Comparison of ENCODE assay signal across 8 cellular contexts in the genomic region with DNA sequence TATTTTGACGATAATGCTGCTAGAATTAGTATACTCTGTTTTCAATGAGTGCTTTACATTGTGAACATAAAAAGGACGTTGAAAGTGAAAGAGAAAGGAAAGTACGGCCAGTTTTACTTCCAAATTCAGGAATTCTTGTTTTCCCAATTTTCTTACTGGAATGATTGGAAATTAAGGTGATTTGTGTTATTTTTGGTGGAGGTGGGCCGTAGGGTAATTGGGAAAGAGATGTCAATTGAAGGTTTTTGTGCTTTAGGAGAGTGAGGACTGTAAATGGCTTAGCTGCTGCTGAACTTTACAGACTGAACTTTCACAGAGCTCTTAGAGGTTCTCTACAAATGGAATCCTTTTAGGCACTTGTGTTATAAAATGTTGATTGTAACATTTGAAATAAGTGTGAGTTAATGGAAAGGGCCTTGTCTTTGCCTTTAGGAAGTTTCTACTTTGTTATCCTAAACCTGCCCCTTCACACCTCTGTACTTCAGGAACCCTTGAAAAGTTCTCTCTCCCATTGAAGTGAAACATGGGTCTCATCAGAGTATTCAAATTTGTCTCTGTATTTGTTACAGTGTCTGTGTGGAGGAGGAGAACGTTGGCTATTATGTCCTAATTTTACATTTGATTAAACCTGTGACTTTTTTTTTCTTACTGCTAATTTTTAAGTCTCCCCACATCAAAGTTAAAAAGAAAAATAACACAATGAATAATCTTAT.
A peak's percentile ranks its signal among the peaks of the same experiment; 100 is the strongest.
DNase-seq lines count a peak whose midpoint lies in the region; ATAC-seq and TF ChIP-seq lines count a peak whose summit lies in the region.

No MANE protein-coding gene starts in this region.

- peak overlapping the region; percentile 56 for H3K4me3 ChIP-seq in DOHH2 (ENCODE audit: low read length)
- peak overlapping the region; percentile 55 for H3K4me3 ChIP-seq in OCI-LY1 (ENCODE audit: low read depth, low read length, poor library complexity, severe bottlenecking)
- no peak overlapping the region for H3K4me3 ChIP-seq in endodermal cell (ENCODE audit: low read length)

- peaks cover 16% of the 10 kb centered on the region for H4K20me1 ChIP-seq in DOHH2 (ENCODE audit: control insufficient read depth, insufficient read depth, low read depth, low read length)
- no peaks in the 10 kb centered on the region for H4K20me1 ChIP-seq in OCI-LY1 (ENCODE audit: insufficient read depth, low read length)

- DNase-seq in endodermal cell (no peak), osteocyte (ENCODE audit: extremely low spot score, unreplicated experiment) (no peak), GM19238 (ENCODE audit: insufficient read length, low spot score) (no peak), putamen (ENCODE audit: low spot score) (no peak), NCI-H510A treated with DMSO at 0.1 percent for 48 hours (lab: John Stamatoyannopoulos, UW) (no peak)

- 74 to 75% methylated on average over 4 of the region's 5 CpGs for WGBS in endodermal cell (ENCODE audit: insufficient coverage in 1 of 2, insufficient read length in 1 of 2), 2 experiments

- H2AFZ ChIP-seq in OCI-LY1 (ENCODE audit: low read length) = no peak overlapping the region

- H3K36me3 Mint-ChIP-seq in endodermal cell (ENCODE audit: low read depth) (peaks cover 4% of the 10 kb centered on the region), osteocyte (ENCODE audit: unreplicated experiment) (no peaks in the 10 kb centered on the region)

- H3K4me1 ChIP-seq in DOHH2 (ENCODE audit: control insufficient read depth, low read length) = peaks cover 33% of the 10 kb centered on the region
- peaks cover 36% of the 10 kb centered on the region for H3K4me1 ChIP-seq in OCI-LY1 (ENCODE audit: insufficient read depth, low read length, severe bottlenecking)
- H3K4me1 ChIP-seq in endodermal cell (ENCODE audit: control insufficient read depth, insufficient read depth, low read length) = no peaks in the 10 kb centered on the region

- H3K36me3 ChIP-seq in DOHH2 (ENCODE audit: control insufficient read depth, low read length) (peaks cover 14% of the 10 kb centered on the region), OCI-LY1 (ENCODE audit: insufficient read depth, low read length) (no peaks in the 10 kb centered on the region), endodermal cell (ENCODE audit: control insufficient read depth, insufficient read depth, low read length) (no peaks in the 10 kb centered on the region)

- H3K27ac Mint-ChIP-seq in endodermal cell (peak overlapping the region; percentile 62), osteocyte (ENCODE audit: unreplicated experiment) (peak overlapping the region; percentile 88)

- no peaks in the 10 kb centered on the region for H3K27me3 ChIP-seq in DOHH2 (ENCODE audit: control insufficient read depth, low read length)
- H3K27me3 ChIP-seq in OCI-LY1 (ENCODE audit: insufficient read depth, low read length) = no peaks in the 10 kb centered on the region
- no peaks in the 10 kb centered on the region for H3K27me3 ChIP-seq in endodermal cell (ENCODE audit: control insufficient read depth, insufficient read depth, low read length, poor library complexity, severe bottlenecking)

- H3K4me2 ChIP-seq in DOHH2 (ENCODE audit: low read length) (peak overlapping the region; percentile 75), OCI-LY1 (ENCODE audit: low read length) (peak overlapping the region; percentile 84)

- H3K79me2 ChIP-seq in DOHH2 (ENCODE audit: control insufficient read depth, low read length) (peaks cover 86% of the 10 kb centered on the region), OCI-LY1 (ENCODE audit: insufficient read depth, low read length) (peaks cover 57% of the 10 kb centered on the region)

- H3K9ac ChIP-seq in OCI-LY1 (ENCODE audit: low read length) (peak overlapping the region; percentile 47), endodermal cell (ENCODE audit: extremely low read depth, low read length, poor library complexity, severe bottlenecking) (no peak overlapping the region)

- H3K9me2 ChIP-seq in DOHH2 (replicated peaks; ENCODE audit: control insufficient read depth, low read length) (no peaks in the 10 kb centered on the region), OCI-LY1 (ENCODE audit: low read depth, low read length) (no peaks in the 10 kb centered on the region)

- H3K4me3 Mint-ChIP-seq in endodermal cell = no peak overlapping the region
- H3K4me3 Mint-ChIP-seq in osteocyte (ENCODE audit: unreplicated experiment) = peak overlapping the region; percentile 77

- H3K9me3 Mint-ChIP-seq in endodermal cell (no peaks in the 10 kb centered on the region), osteocyte (ENCODE audit: unreplicated experiment) (no peaks in the 10 kb centered on the region)

- peaks cover 12% of the 10 kb centered on the region; the same call in 1 of the 2 replicates for H3F3A ChIP-seq in DOHH2 (ENCODE audit: control insufficient read depth, insufficient read depth)
- no peaks in the 10 kb centered on the region for H3F3A ChIP-seq in OCI-LY1 (ENCODE audit: insufficient read depth, low read length)

- H3K9me3 ChIP-seq in DOHH2 (ENCODE audit: control insufficient read depth, insufficient read depth, low read length) (no peaks in the 10 kb centered on the region), OCI-LY1 (ENCODE audit: low read length) (no peaks in the 10 kb centered on the region), endodermal cell (ENCODE audit: control insufficient read depth, low read length) (no peaks in the 10 kb centered on the region)

- ATAC-seq in GM19023 (IDR thresholded peaks at IDR 0.05; ENCODE audit: unreplicated experiment) = no peak

- H3K27me3 Mint-ChIP-seq in endodermal cell (ENCODE audit: insufficient read depth) (no peaks in the 10 kb centered on the region), osteocyte (ENCODE audit: unreplicated experiment) (no peaks in the 10 kb centered on the region)

- TF ChIP-seq CTCF in DOHH2 (IDR thresholded peaks at IDR 0.05; ENCODE audit: low read depth, low read length, poor library complexity, severe bottlenecking) (no peak), OCI-LY1 (IDR thresholded peaks at IDR 0.05; ENCODE audit: low read length) (no peak), endodermal cell (conservative IDR thresholded peaks at IDR 0.05) (no peak), osteocyte (IDR thresholded peaks at IDR 0.05) (no peak)

- peaks cover 13% of the 10 kb centered on the region for H3K4me1 Mint-ChIP-seq in endodermal cell
- H3K4me1 Mint-ChIP-seq in osteocyte (ENCODE audit: unreplicated experiment) = peaks cover 20% of the 10 kb centered on the region

- H3K27ac ChIP-seq in DOHH2 (ENCODE audit: low read depth, low read length) (peak overlapping the region; percentile 34), OCI-LY1 (ENCODE audit: low read depth, low read length, poor library complexity, severe bottlenecking) (peak overlapping the region; percentile 69), endodermal cell (ENCODE audit: low read depth, low read length) (no peak overlapping the region)
